In genomic region chr17:70795620-70796019, GRCh38 we compare ENCODE assay signal across 4 cellular contexts.
TF ChIP-seq lines count a peak whose summit lies in the region.

No MANE protein-coding gene starts in this region.

TF ChIP-seq in HepG2, 621 proteins besides CTCF, POLR2A, EP300 and RAD21 (continues in another document):
- TF ChIP-seq ZNF121 (CRISPR knock-in tag; IDR thresholded peaks at IDR 0.05) (no peak), TBP (CRISPR knock-in tag; IDR thresholded peaks at IDR 0.05) (no peak), GPN1 (CRISPR knock-in tag; IDR thresholded peaks at IDR 0.05; ENCODE audit: borderline replicate concordance) (no peak), TGIF2 (CRISPR knock-in tag; IDR thresholded peaks at IDR 0.05) (no peak), ZNF10 (CRISPR knock-in tag; IDR thresholded peaks at IDR 0.05; ENCODE audit: borderline replicate concordance, low read depth) (no peak), MED1 (CRISPR knock-in tag; IDR thresholded peaks at IDR 0.05) (no peak), ZNF496 (CRISPR knock-in tag; IDR thresholded peaks at IDR 0.05; ENCODE audit: insufficient replicate concordance) (no peak), KAT2B (IDR thresholded peaks at IDR 0.05; ENCODE audit: borderline replicate concordance, low read depth, low read length) (no peak), FOXP1 (IDR thresholded peaks at IDR 0.05) (no peak), FOXP1 (CRISPR knock-in tag; IDR thresholded peaks at IDR 0.05) (no peak), MATR3 (CRISPR knock-in tag; IDR thresholded peaks at IDR 0.05) (no peak), ZNF18 (CRISPR knock-in tag; IDR thresholded peaks at IDR 0.05; ENCODE audit: insufficient replicate concordance) (no peak), REPIN1 (CRISPR knock-in tag; IDR thresholded peaks at IDR 0.05; ENCODE audit: borderline replicate concordance, low read depth) (no peak)

TF ChIP-seq in A549, 52 proteins besides CTCF, POLR2A, EP300 and RAD21:
- no peak for TF ChIP-seq USF2 (IDR thresholded peaks at IDR 0.05)
- no peak for TF ChIP-seq BHLHE40 (IDR thresholded peaks at IDR 0.05; ENCODE audit: low read depth, low read length)
- TF ChIP-seq MAFK (IDR thresholded peaks at IDR 0.05; ENCODE audit: partially characterized antibody), result peak; percentile 64
TF ChIP-seq in A549: peak in this region for 1.

TF ChIP-seq in IMR-90, 13 proteins besides CTCF, POLR2A, EP300 and RAD21:
- TF ChIP-seq MAFK (IDR thresholded peaks at IDR 0.05; ENCODE audit: low read depth, low read length) (peak; percentile 45), SMC3 (IDR thresholded peaks at IDR 0.05; ENCODE audit: low read depth, low read length) (no peak)

TF ChIP-seq in K562, 482 proteins besides CTCF, POLR2A, EP300 and RAD21:
- TF ChIP-seq KDM2B (CRISPR knock-in tag; IDR thresholded peaks at IDR 0.05), result no peak
- TF ChIP-seq ZNF316 (IDR thresholded peaks at IDR 0.05), result peak; percentile 38; the same call in 1 of the 2 replicates
